In genomic region chr2:85854166-85854509, GRCh38 we compare ENCODE assay signal across 10 cellular contexts. TPM values are rescaled to one million over a fixed set of nuclear protein-coding genes. Genes with fewer than 3 reads are reported as not detected.
A peak's percentile ranks its signal among the peaks of the same experiment; 100 is the strongest.
DNase-seq lines count a peak whose midpoint lies in the region; ATAC-seq and TF ChIP-seq lines count a peak whose summit lies in the region.
"Had no signal": no experiment of that assay in that cellular context is flagged by ENCODE, and none has a peak within 500 bp of the region (broad histone marks: within the 10 kb centered on the region; RNA-seq: fewer than 3 reads in every experiment).

No MANE protein-coding gene starts in this region.

- H3K36me3 ChIP-seq in colonic mucosa (no peaks in the 10 kb centered on the region), stomach (peaks cover 0 to 47% (median 30%) of the 10 kb centered on the region in 4 donors)

- 77 to 91% (median 86%) methylated on average over 3 of the region's 3 CpGs for WGBS in stomach, 5 donors

- H3K9me3 ChIP-seq in colonic mucosa: no peaks in the 10 kb centered on the region
- H3K9me3 ChIP-seq in stomach: no peaks in the 10 kb centered on the region
- H3K9me3 ChIP-seq: A549 had no signal

- TF ChIP-seq POLR2A in stomach (IDR thresholded peaks at IDR 0.05): no peak

- H3K27me3 ChIP-seq in colonic mucosa (no peaks in the 10 kb centered on the region), stomach (no peaks in the 10 kb centered on the region)

- DNase-seq in activated CD4-positive, CD25-positive, alpha-beta regulatory T cell (lab: John Stamatoyannopoulos, UW): no peak
- DNase-seq in colonic mucosa (no peak), stomach (no peak), GM03348 (ENCODE audit: low spot score) (no peak), NCI-H1436 (lab: John Stamatoyannopoulos, UW) (no peak), NCI-H748 treated with DMSO at 0.1 percent for 48 hours (lab: John Stamatoyannopoulos, UW) (no peak)

- H3K27ac ChIP-seq in colonic mucosa (peak overlapping the region; percentile 71), stomach (peak overlapping the region; percentile 38 to 75 (median 65))
- H3K27ac ChIP-seq: A549, VCaP had no signal

- H3K4me3 ChIP-seq in colonic mucosa (no peak overlapping the region), stomach (no peak overlapping the region)
- H3K4me3 ChIP-seq: A549 had no signal

- intact Hi-C loops in colonic mucosa (cut with DNase I): no loop called here
- intact Hi-C loops in stomach (cut with DNase I; ENCODE audit: low total_unique reads): no loop called here

- no peak for TF ChIP-seq CTCF in colonic mucosa (IDR thresholded peaks at IDR 0.05)
- TF ChIP-seq CTCF in stomach (IDR thresholded peaks at IDR 0.05): no peak

- no peak for TF ChIP-seq EP300 in stomach (IDR thresholded peaks at IDR 0.05)

- peak; percentile 11 to 15 for ATAC-seq in activated CD4-positive, CD25-positive, alpha-beta regulatory T cell treated with anti-CD3 and anti-CD28 coated beads, Interleukin-2, amount 50 U/mL, for 24 hours
- peak; percentile 10 for ATAC-seq in HG03342 (IDR thresholded peaks at IDR 0.05; ENCODE audit: unreplicated experiment)
- ATAC-seq: A549 had no signal

- H3K4me1 ChIP-seq in colonic mucosa: no peaks in the 10 kb centered on the region
- H3K4me1 ChIP-seq in stomach: peaks cover 3 to 18% (median 11%) of the 10 kb centered on the region in 4 donors
- H3K4me1 ChIP-seq: A549 had no signal

- peak overlapping the region in 1 of 2 donors; percentile 57 for H3K9ac ChIP-seq in colonic mucosa (ENCODE audit: low read depth in 2 of 2, low read length in 2 of 2)

RNA-seq across cellular contexts. Expression of gene ST3GAL5, which starts 34.7 kb away (rescaled TPM):
- 1 to 10 TPM; 2.6 to 3.5 TPM for total RNA-seq in colonic mucosa
- 10 to 100 TPM in 4 of 5 donors, 1 to 10 TPM in 1; 7.6 to 84.2 (median 27.8) TPM for total RNA-seq in stomach
- polyA plus RNA-seq in stomach: 10 to 100 TPM in 1 of 3 donors, 1 to 10 TPM in 2; 4.1 to 10.4 (median 5.2) TPM
